In genomic region chr11:60222141-60222540, GRCh38 we compare ENCODE assay signal across 21 cellular contexts. TPM values are rescaled to one million over a fixed set of nuclear protein-coding genes. Genes with fewer than 3 reads are reported as not detected.
DNase-seq lines count a peak whose midpoint lies in the region; FAIRE-seq and TF ChIP-seq lines count a peak whose summit lies in the region.
"Had no signal": no experiment of that assay in that cellular context is flagged by ENCODE, and none has a peak within 500 bp of the region (broad histone marks: within the 10 kb centered on the region; RNA-seq: fewer than 3 reads in every experiment).

No MANE protein-coding gene starts in this region.

- H2BK5ac ChIP-seq in trophoblast cell (ENCODE audit: low read depth, low read length, poor library complexity): no peak overlapping the region

- H3K14ac ChIP-seq in trophoblast cell (ENCODE audit: low read length): no peak overlapping the region

- peaks cover 2% of the 10 kb centered on the region for H3K9me3 ChIP-seq in trophoblast cell (ENCODE audit: insufficient read depth, low read depth, low read length)
- no peaks in the 10 kb centered on the region for H3K9me3 ChIP-seq in osteoblast (ENCODE audit: low read depth, low read length)
- H3K9me3 ChIP-seq: A549, Caco-2 had no signal

- H3K4me3 ChIP-seq in bronchial epithelial cell (ENCODE audit: low read depth, low read length): no peak overlapping the region
- H3K4me3 ChIP-seq in trophoblast cell (ENCODE audit: low read depth, low read length): no peak overlapping the region
- H3K4me3 ChIP-seq in osteoblast (ENCODE audit: insufficient read depth, low read length): no peak overlapping the region
- H3K4me3 ChIP-seq: A549; BLaER1 treated with 17β-estradiol and CSF1 and Interleukin-3, amounts not matched to agents 10 nM and 100 nM had no signal

- H3K27ac ChIP-seq in trophoblast cell (ENCODE audit: low read depth, low read length): no peak overlapping the region
- H3K27ac ChIP-seq in osteoblast (ENCODE audit: low read depth, low read length): no peak overlapping the region
- H3K27ac ChIP-seq: 22Rv1; A549; BLaER1 treated with 17β-estradiol and CSF1 and Interleukin-3, amounts not matched to agents 10 nM and 100 nM; C4-2B had no signal

- H3K9ac ChIP-seq in trophoblast cell (ENCODE audit: low read length): no peak overlapping the region
- H3K9ac ChIP-seq: BLaER1 treated with 17β-estradiol and CSF1 and Interleukin-3, amounts not matched to agents 10 nM and 100 nM had no signal

- H2AK5ac ChIP-seq in trophoblast cell (ENCODE audit: low read length): no peak overlapping the region

- no peaks in the 10 kb centered on the region for H3K4me1 ChIP-seq in trophoblast cell (ENCODE audit: control insufficient read depth in 1 of 2, insufficient read depth in 2 of 2, low read length in 2 of 2)
- H3K4me1 ChIP-seq in osteoblast (ENCODE audit: insufficient read depth, low read length): no peaks in the 10 kb centered on the region
- H3K4me1 ChIP-seq: A549, Caco-2 had no signal

- H2BK12ac ChIP-seq in trophoblast cell (ENCODE audit: low read length): no peak overlapping the region

- no peak overlapping the region for H3K4ac ChIP-seq in trophoblast cell (ENCODE audit: low read depth, low read length)

- no CpG with 5 or more reads among the region's 4 CpGs for WGBS in trophoblast cell (ENCODE audit: extremely low coverage, insufficient coverage, insufficient read length)

- no peak overlapping the region for H3K4me2 ChIP-seq in trophoblast cell (ENCODE audit: low read length)
- H3K4me2 ChIP-seq in osteoblast (ENCODE audit: insufficient read depth, low read length): no peak overlapping the region
- H3K4me2 ChIP-seq: A549 had no signal

- H3K79me2 ChIP-seq in trophoblast cell (ENCODE audit: control insufficient read depth, insufficient read depth, low read length, poor library complexity): no peaks in the 10 kb centered on the region
- H3K79me2 ChIP-seq in osteoblast (ENCODE audit: insufficient read depth, low read length): no peaks in the 10 kb centered on the region

- H4K20me1 ChIP-seq in osteoblast (ENCODE audit: insufficient read depth, low read length): no peaks in the 10 kb centered on the region
- H4K20me1 ChIP-seq: BLaER1 treated with 17β-estradiol and CSF1 and Interleukin-3, amounts not matched to agents 10 nM and 100 nM had no signal

- H3K27me3 ChIP-seq in bronchial epithelial cell (ENCODE audit: control insufficient read depth, insufficient read depth, low read length) (no peaks in the 10 kb centered on the region), trophoblast cell (ENCODE audit: insufficient read depth, low read length) (no peaks in the 10 kb centered on the region), osteoblast (ENCODE audit: insufficient read depth, low read length) (no peaks in the 10 kb centered on the region)
- H3K27me3 ChIP-seq: BLaER1 treated with 17β-estradiol and CSF1 and Interleukin-3, amounts not matched to agents 10 nM and 100 nM had no signal

- H4K8ac ChIP-seq in trophoblast cell (ENCODE audit: low read depth, low read length): no peak overlapping the region

- no peak for TF ChIP-seq POLR2A in GM12891 (IDR thresholded peaks at IDR 0.05; ENCODE audit: low read depth, low read length)
- TF ChIP-seq POLR2A in GM12892 (IDR thresholded peaks at IDR 0.05; ENCODE audit: low read depth, low read length): no peak

- no peak overlapping the region for H4K12ac ChIP-seq in trophoblast cell (ENCODE audit: low read depth, low read length)

- no peak overlapping the region for H3K18ac ChIP-seq in trophoblast cell (ENCODE audit: low read length)

- no peaks in the 10 kb centered on the region for H3K79me1 ChIP-seq in trophoblast cell (ENCODE audit: low read length)

- H3K36me3 ChIP-seq in bronchial epithelial cell (ENCODE audit: control insufficient read depth, insufficient read depth, low read length): no peaks in the 10 kb centered on the region
- no peaks in the 10 kb centered on the region for H3K36me3 ChIP-seq in trophoblast cell (ENCODE audit: control insufficient read depth in 1 of 2, insufficient read depth in 2 of 2, low read length in 2 of 2)
- no peaks in the 10 kb centered on the region for H3K36me3 ChIP-seq in osteoblast (ENCODE audit: insufficient read depth, low read length)

- FAIRE-seq in GM12891 (lab: Jason Lieb, UNC): peak; percentile 33
- FAIRE-seq in bronchial epithelial cell (lab: Jason Lieb, UNC): peak; percentile 7
- no peak for FAIRE-seq in GM12892 (lab: Jason Lieb, UNC)
- FAIRE-seq: A549, D721Med, G401.6, GM19239 had no signal

- H2AFZ ChIP-seq in trophoblast cell (ENCODE audit: insufficient read depth, low read length, poor library complexity) (no peak overlapping the region), osteoblast (ENCODE audit: low read length) (no peak overlapping the region)

- no peak overlapping the region for H2BK120ac ChIP-seq in trophoblast cell (ENCODE audit: insufficient read depth, low read length, poor library complexity)

- H4K91ac ChIP-seq in trophoblast cell (ENCODE audit: low read depth, low read length): no peak overlapping the region

- DNase-seq in GM12891 (ENCODE audit: insufficient read length, low spot score): no peak
- no peak for DNase-seq in bronchial epithelial cell (ENCODE audit: low read depth)
- DNase-seq in trophoblast cell: peak; percentile 55 to 56
- no peak for DNase-seq in GM12892 (ENCODE audit: insufficient read length)
- no peak for DNase-seq in osteoblast (ENCODE audit: insufficient read length, low spot score, missing footprints)
- DNase-seq: AML-193; Caco-2; Calu3; CD4-positive, alpha-beta T cell; CD8-positive, alpha-beta T cell; DMS79 treated with DMSO at 0.1 percent for 48 hours; GF-D8 had no signal

- TF ChIP-seq CTCF in bronchial epithelial cell (IDR thresholded peaks at IDR 0.05; ENCODE audit: insufficient read depth, low read length, severe bottlenecking) (no peak), osteoblast (IDR thresholded peaks at IDR 0.05; ENCODE audit: extremely low read depth, low read depth, low read length) (no peak)

- H3K23ac ChIP-seq in trophoblast cell (ENCODE audit: low read length): no peak overlapping the region

TF ChIP-seq in GM12891, 5 proteins besides CTCF, POLR2A, EP300 and RAD21:
- TF ChIP-seq POLR2AphosphoS5 (IDR thresholded peaks at IDR 0.05; ENCODE audit: low read depth, low read length) (no peak), POU2F2 (IDR thresholded peaks at IDR 0.05; ENCODE audit: low read depth, low read length) (no peak), SPI1 (IDR thresholded peaks at IDR 0.05; ENCODE audit: low read depth, low read length) (no peak), TAF1 (IDR thresholded peaks at IDR 0.05; ENCODE audit: low read depth, low read length) (no peak)

RNA-seq across cellular contexts. Expression of gene MS4A4E, which starts 20.8 kb away (rescaled TPM):
- polyA plus RNA-seq in GM12891 (2012; ENCODE audit: low read depth, missing spikeins): not detected
- total RNA-seq in bronchial epithelial cell: not detected in 2 replicates
- not detected in 2 replicates for polyA plus RNA-seq in trophoblast cell (2013)
- not detected for polyA plus RNA-seq in GM12892 (2012; ENCODE audit: missing spikeins)
- not detected in 2 replicates for total RNA-seq in osteoblast
- total RNA-seq: A172; Caco-2; Calu3; CD4-positive, alpha-beta T cell; CD8-positive, alpha-beta T cell had no signal
- polyA plus RNA-seq: A549, BJ had no signal

RNA-seq across cellular contexts. Expression of gene MS4A6A, which starts 39.3 kb away (rescaled TPM):
- polyA plus RNA-seq in GM12891 (2012; ENCODE audit: low read depth, missing spikeins): 0.22 TPM
- total RNA-seq in bronchial epithelial cell (not detected in 2 replicates), osteoblast (under 0.01 TPM in 1 of 2 replicates, not detected in the other)
- 0.05 and 0.26 TPM in 2 replicates for polyA plus RNA-seq in trophoblast cell (2013)
- polyA plus RNA-seq in GM12892 (2012; ENCODE audit: missing spikeins): 0.72 TPM
- total RNA-seq: A172; Caco-2; Calu3; CD8-positive, alpha-beta T cell had no signal
- polyA plus RNA-seq: A549, BJ had no signal

RNA-seq across cellular contexts. Expression of gene MS4A4A, which starts 58.3 kb away (rescaled TPM):
- polyA plus RNA-seq in GM12891 (2012; ENCODE audit: low read depth, missing spikeins): 0.51 TPM
- total RNA-seq in bronchial epithelial cell (not detected in 2 replicates), osteoblast (under 0.01 and 0.36 TPM in 2 replicates)
- 0.11 and 0.17 TPM in 2 replicates for polyA plus RNA-seq in trophoblast cell (2013)
- 0.57 TPM for polyA plus RNA-seq in GM12892 (2012; ENCODE audit: missing spikeins)
- total RNA-seq: A172; Caco-2; Calu3; CD4-positive, alpha-beta T cell; CD8-positive, alpha-beta T cell had no signal
- polyA plus RNA-seq: A549, BJ had no signal

Comparison
In these comparisons a context has a peak if more than half of its experiments do, and no peak if none do; other contexts are left out.
1. DNase-seq: peak in trophoblast cell (2 of 2); none in GM12891 (single experiment), bronchial epithelial cell (single experiment), GM12892 (single experiment) and osteoblast (single experiment).